Comparison of ENCODE assay signal across 10 cellular contexts in the genomic region with DNA sequence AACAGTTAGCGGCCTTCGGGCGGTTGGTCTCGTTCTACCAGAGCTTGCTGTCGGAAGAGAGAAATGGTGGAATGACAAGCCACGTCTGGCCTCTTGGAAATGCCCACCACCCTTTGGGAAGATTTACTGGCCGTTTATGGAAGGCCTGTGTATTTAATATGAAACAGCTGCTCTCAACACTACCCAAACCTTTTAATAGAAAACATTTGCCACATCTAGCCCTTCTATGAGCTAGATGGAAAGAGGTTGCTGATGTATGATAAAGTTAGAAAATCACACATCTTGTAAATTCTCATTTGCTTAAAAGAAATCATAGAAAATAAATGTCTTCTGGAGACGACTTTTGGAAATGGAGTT. TPM values are rescaled to one million over a fixed set of nuclear protein-coding genes. Genes with fewer than 3 reads are reported as not detected.
DNase-seq lines count a peak whose midpoint lies in the region; ATAC-seq and TF ChIP-seq lines count a peak whose summit lies in the region.
"Had no signal": no experiment of that assay in that cellular context is flagged by ENCODE, and none has a peak within 500 bp of the region (broad histone marks: within the 10 kb centered on the region; RNA-seq: fewer than 3 reads in every experiment).

No MANE protein-coding gene starts in this region.

- CTCF ChIA-PET in T-cell (lab: Charles Lee): no interaction called here

- H3K4me3 Mint-ChIP-seq in CD4-positive, CD25-positive, alpha-beta regulatory T cell: peak overlapping the region; percentile 21 to 75 (median 28)
- H3K4me3 Mint-ChIP-seq in T-cell (peak overlapping the region in 2 of 3 donors; percentile 13 to 57), chondrocyte (ENCODE audit: unreplicated experiment) (no peak overlapping the region)

- no peak overlapping the region for H3K27ac ChIP-seq in CD4-positive, CD25-positive, alpha-beta regulatory T cell (ENCODE audit: insufficient read depth, low read length, poor library complexity, severe bottlenecking)
- no peak overlapping the region for H3K27ac ChIP-seq in psoas muscle

- WGBS in psoas muscle, 3 donors: 57 to 65% (median 64%) methylated on average over 8 of the region's 8 CpGs

- DNase-seq in CD4-positive, CD25-positive, alpha-beta regulatory T cell: peak in 1 of 3 donors; percentile 15
- no peak for DNase-seq in T-cell
- DNase-seq in epithelial cell of proximal tubule (ENCODE audit: low read depth): no peak
- no peak for DNase-seq in psoas muscle
- no peak for DNase-seq in chondrocyte (ENCODE audit: low spot score)
- no peak for DNase-seq in NCI-H748 (lab: John Stamatoyannopoulos, UW; ENCODE audit: unreplicated experiment)
- DNase-seq: NCI-H524; occipital lobe; stimulated activated CD4-positive, alpha-beta T cell treated with anti-CD3 and anti-CD28 coated beads, Interleukin-2, amount 100 ng/mL, for 48 hours had no signal

- peaks cover 0 to 11% (median 5%) of the 10 kb centered on the region in 4 donors for H3K4me1 Mint-ChIP-seq in CD4-positive, CD25-positive, alpha-beta regulatory T cell
- peaks cover 0 to 8% (median 4%) of the 10 kb centered on the region in 3 donors for H3K4me1 Mint-ChIP-seq in T-cell
- H3K4me1 Mint-ChIP-seq in chondrocyte (ENCODE audit: low read depth): no peaks in the 10 kb centered on the region

- H3K27ac Mint-ChIP-seq in CD4-positive, CD25-positive, alpha-beta regulatory T cell: no peak overlapping the region
- no peak overlapping the region for H3K27ac Mint-ChIP-seq in T-cell
- no peak overlapping the region for H3K27ac Mint-ChIP-seq in chondrocyte (ENCODE audit: unreplicated experiment)

- H3K36me3 Mint-ChIP-seq in CD4-positive, CD25-positive, alpha-beta regulatory T cell: peaks cover 11% of the 10 kb centered on the region
- peaks cover 31% of the 10 kb centered on the region for H3K36me3 Mint-ChIP-seq in T-cell
- H3K36me3 Mint-ChIP-seq in chondrocyte (ENCODE audit: low read depth): peaks cover 4% of the 10 kb centered on the region

- no peak for TF ChIP-seq CTCF in epithelial cell of proximal tubule (conservative IDR thresholded peaks at IDR 0.05; ENCODE audit: low read depth, low read length)
- no peak for TF ChIP-seq CTCF in psoas muscle (IDR thresholded peaks at IDR 0.05)
- no peak for TF ChIP-seq CTCF in chondrocyte (IDR thresholded peaks at IDR 0.05)

- POLR2A ChIA-PET in T-cell (lab: Charles Lee): interaction anchor here in 1 of 2 donors (0.6 kb wide), 1 partner anchor 100 kb away, joined by 4 read pairs; no protein-coding TSS in a partner anchor

- peaks cover 7% of the 10 kb centered on the region for H3K36me3 ChIP-seq in CD4-positive, CD25-positive, alpha-beta regulatory T cell (ENCODE audit: control insufficient read depth, insufficient read depth, low read length)
- H3K36me3 ChIP-seq in psoas muscle (ENCODE audit: insufficient read depth in 1 of 2, low read depth in 1 of 2): peaks cover 0 to 7% of the 10 kb centered on the region in 2 donors

- intact Hi-C loops in psoas muscle (cut with DNase I): no loop called here

- H3K9me3 ChIP-seq in CD4-positive, CD25-positive, alpha-beta regulatory T cell (ENCODE audit: control insufficient read depth in 2 of 2, low read length in 2 of 2): no peaks in the 10 kb centered on the region
- H3K9me3 ChIP-seq in psoas muscle: no peaks in the 10 kb centered on the region

- peaks cover 2% of the 10 kb centered on the region for H3K27me3 ChIP-seq in CD4-positive, CD25-positive, alpha-beta regulatory T cell (ENCODE audit: control insufficient read depth, insufficient read depth, low read length)
- peaks cover 0 to 3% (median 0%) of the 10 kb centered on the region in 3 donors for H3K27me3 ChIP-seq in psoas muscle (ENCODE audit: insufficient read depth in 3 of 3, low read length in 2 of 3)

- no peak overlapping the region for H3K4me3 ChIP-seq in CD4-positive, CD25-positive, alpha-beta regulatory T cell (ENCODE audit: low read depth, low read length)
- peak overlapping the region; percentile 40 for H3K4me3 ChIP-seq in epithelial cell of proximal tubule (ENCODE audit: low read depth, low read length)
- H3K4me3 ChIP-seq in psoas muscle: peak overlapping the region; percentile 49

- peaks cover 22% of the 10 kb centered on the region for H3K27me3 Mint-ChIP-seq in CD4-positive, CD25-positive, alpha-beta regulatory T cell
- peaks cover 26 to 30% of the 10 kb centered on the region in 2 donors for H3K27me3 Mint-ChIP-seq in T-cell
- no peaks in the 10 kb centered on the region for H3K27me3 Mint-ChIP-seq in chondrocyte (ENCODE audit: low read depth)

- ATAC-seq in CD4-positive, CD25-positive, alpha-beta regulatory T cell (ENCODE audit: low read depth in 2 of 2): no peak
- ATAC-seq in T-cell (replicated peaks in 1 of 4) (no peak), psoas muscle (no peak), HG02852 (IDR thresholded peaks at IDR 0.05; ENCODE audit: unreplicated experiment) (no peak)

- H3K9me3 Mint-ChIP-seq in CD4-positive, CD25-positive, alpha-beta regulatory T cell: no peaks in the 10 kb centered on the region
- no peaks in the 10 kb centered on the region for H3K9me3 Mint-ChIP-seq in T-cell
- H3K9me3 Mint-ChIP-seq in chondrocyte (ENCODE audit: low read depth): no peaks in the 10 kb centered on the region

- H3K4me1 ChIP-seq in CD4-positive, CD25-positive, alpha-beta regulatory T cell (ENCODE audit: control insufficient read depth, insufficient read depth, low read length, poor library complexity, severe bottlenecking): no peaks in the 10 kb centered on the region
- H3K4me1 ChIP-seq in psoas muscle: no peaks in the 10 kb centered on the region

RNA-seq across cellular contexts. Expression of a gene that starts 24.6 kb away (rescaled TPM):
- 25.6 TPM for total RNA-seq in CD4-positive, CD25-positive, alpha-beta regulatory T cell
- polyA plus RNA-seq in CD4-positive, CD25-positive, alpha-beta regulatory T cell: 10 to 100 TPM; 31.8 to 55.6 (median 44.5) TPM
- total RNA-seq in T-cell: 10 to 100 TPM; 17.5 to 38.9 (median 31.9) TPM
- total RNA-seq in epithelial cell of proximal tubule: 22.2 and 62.5 TPM in 2 replicates
- total RNA-seq in psoas muscle: 10 to 100 TPM; 13.9 to 18.3 (median 16.2) TPM
- 10 to 100 TPM; 12.8 to 17.4 (median 16.6) TPM for polyA plus RNA-seq in psoas muscle
- 22.4 to 25.6 TPM (median 25.4 TPM) in 3 replicates for total RNA-seq in chondrocyte

RNA-seq across cellular contexts. Expression of a gene that starts 40.1 kb away (rescaled TPM):
- total RNA-seq in CD4-positive, CD25-positive, alpha-beta regulatory T cell: not detected
- polyA plus RNA-seq in CD4-positive, CD25-positive, alpha-beta regulatory T cell: under 1 TPM in 1 of 4 donors, not detected in 3; 0.66 TPM
- total RNA-seq in T-cell: 1 to 10 TPM in 1 of 5 donors, under 1 TPM in 2, not detected in 2; 0.76 to 1.4 (median 0.82) TPM
- total RNA-seq in epithelial cell of proximal tubule: 10.6 and 10.9 TPM in 2 replicates
- total RNA-seq in psoas muscle: 10 to 100 TPM; 11.2 to 24.9 (median 17.6) TPM
- polyA plus RNA-seq in psoas muscle: 10 to 100 TPM in 1 of 3 donors, 1 to 10 TPM in 2; 4.3 to 10.7 (median 7.6) TPM
- total RNA-seq in chondrocyte: 128 to 162 TPM (median 139 TPM) in 3 replicates
